14 cellular contexts compared by ENCODE assay signal in genomic region chr20:8400461-8400860, GRCh38.
"Had no signal": no experiment of that assay in that cellular context is flagged by ENCODE, and none has a peak within 500 bp of the region (broad histone marks: within the 10 kb centered on the region; RNA-seq: fewer than 3 reads in every experiment).

No MANE protein-coding gene starts in this region.

- H3K36me3 ChIP-seq: brain microvascular endothelial cell, gastrocnemius medialis, neural progenitor cell, pancreas, thoracic aorta had no signal

- H2AFZ ChIP-seq: neural progenitor cell had no signal

- DNase-seq: activated CD4-positive, alpha-beta T cell treated with anti-CD3 and anti-CD28 coated beads, Interleukin-2, amount 10 ng/mL, durations not matched to agents 7 days and 5 days; activated CD4-positive, CD25-positive, alpha-beta regulatory T cell; activated effector memory CD4-positive, alpha-beta T cell treated with anti-CD3 and anti-CD28 coated beads, Interleukin-2, amount 50 U/mL, for 16 hours; activated T-cell treated with anti-CD3 and anti-CD28 coated beads for 4 hours; brain microvascular endothelial cell; gastrocnemius medialis; left ventricle myocardium superior; mesenchymal stem cell; pancreas; stimulated activated CD4-positive, alpha-beta T cell treated with anti-CD3 and anti-CD28 coated beads, Interleukin-4, amount 100 ng/mL, for 1 hour; stimulated activated CD8-positive, alpha-beta memory T cell treated with anti-CD3 and anti-CD28 coated beads, Interleukin-4, amount 100 ng/mL, for 48 hours had no signal

- H3K4me3 ChIP-seq: gastrocnemius medialis, neural progenitor cell, pancreas, thoracic aorta had no signal

- H3K27me3 ChIP-seq: brain microvascular endothelial cell, gastrocnemius medialis, neural progenitor cell, pancreas had no signal

- H3K4me1 ChIP-seq: neural progenitor cell had no signal

- H3K4me2 ChIP-seq: neural progenitor cell had no signal

- H3K27ac ChIP-seq: brain microvascular endothelial cell, epithelial cell of prostate, gastrocnemius medialis, neural progenitor cell, thoracic aorta had no signal

- H3K9ac ChIP-seq: neural progenitor cell had no signal

- H3K9me3 ChIP-seq: gastrocnemius medialis, pancreas, thoracic aorta had no signal

- ATAC-seq: gastrocnemius medialis had no signal
